Comparison of ENCODE assay signal across 1 cellular context in genomic region chr3:141878812-141879211, GRCh38.
TF ChIP-seq lines count a peak whose summit lies in the region.

No MANE protein-coding gene starts in this region.

TF ChIP-seq in H1, 55 proteins besides CTCF, POLR2A, EP300 and RAD21 (continued from another document):
- TF ChIP-seq CHD7 (IDR thresholded peaks at IDR 0.05; ENCODE audit: insufficient replicate concordance, low read length) (no peak), E2F6 (IDR thresholded peaks at IDR 0.05) (no peak), BACH1 (IDR thresholded peaks at IDR 0.05; ENCODE audit: low read length) (no peak), HDAC2 (IDR thresholded peaks at IDR 0.05; ENCODE audit: borderline replicate concordance in 1 of 2, low read depth in 2 of 2, low read length in 2 of 2) (no peak), CHD2 (IDR thresholded peaks at IDR 0.05; ENCODE audit: low read length) (no peak), TAF7 (optimal IDR thresholded peaks at IDR 0.05; ENCODE audit: borderline replicate concordance, low read depth, low read length) (no peak), POLR2AphosphoS5 (IDR thresholded peaks at IDR 0.05; ENCODE audit: low read depth, low read length) (no peak), MAFK (IDR thresholded peaks at IDR 0.05; ENCODE audit: low read depth, low read length) (no peak)
